In the genomic region with DNA sequence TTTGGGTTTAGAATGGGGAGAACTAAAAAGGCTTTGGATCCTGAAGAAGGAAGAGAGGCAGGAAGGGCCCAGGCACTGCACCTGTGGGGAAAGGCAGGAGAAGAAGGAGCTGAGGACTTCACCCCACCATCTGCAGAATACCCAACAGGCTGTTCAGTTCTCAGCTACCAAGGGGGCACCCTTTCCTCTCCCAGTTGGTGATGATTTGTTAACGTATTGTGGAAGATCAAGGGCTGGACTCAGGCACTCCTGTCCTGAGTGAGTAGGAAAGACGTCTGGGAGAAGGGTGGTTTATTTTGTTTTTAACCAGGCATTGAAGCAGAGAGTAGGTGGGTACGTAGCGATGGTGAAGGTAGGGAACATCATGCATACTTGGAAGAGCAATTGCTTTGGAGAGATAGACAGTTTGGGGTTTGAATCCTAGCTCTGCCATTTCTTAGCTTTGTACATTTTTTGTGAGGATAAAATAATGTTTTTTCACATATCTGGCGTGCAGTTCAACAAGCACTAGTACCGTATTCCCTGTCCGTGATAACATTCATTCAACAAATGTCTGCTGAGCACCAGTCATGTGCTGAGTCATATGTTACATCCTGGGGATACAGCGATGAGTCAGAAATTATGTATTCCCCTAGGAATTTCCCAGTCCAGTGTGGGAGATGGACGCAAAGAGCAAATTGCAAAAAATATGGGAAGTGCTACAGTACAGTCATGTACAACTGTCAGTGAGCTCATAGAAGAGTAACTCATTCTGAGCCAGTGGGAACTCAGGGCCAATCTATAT, we compare ENCODE assay signal across 1 cellular context.
TF ChIP-seq lines count a peak whose summit lies in the region.

No MANE protein-coding gene starts in this region.

TF ChIP-seq in GM12878, 131 proteins besides CTCF, POLR2A, EP300 and RAD21 (continued from another document):
- no peak for TF ChIP-seq CBX5 (IDR thresholded peaks at IDR 0.05; ENCODE audit: low read depth)
- TF ChIP-seq CHD4 (IDR thresholded peaks at IDR 0.05), result no peak
- TF ChIP-seq FOXM1 (IDR thresholded peaks at IDR 0.05; ENCODE audit: low read depth, low read length), result no peak
- 0 out of 2 replicates have a peak, but pooled peaks have one; percentile 19 for TF ChIP-seq NFIC (IDR thresholded peaks at IDR 0.05; ENCODE audit: low read depth, low read length)
- no peak for TF ChIP-seq ZBED1 (IDR thresholded peaks at IDR 0.05; ENCODE audit: borderline replicate concordance)
- TF ChIP-seq, protein P1, sequence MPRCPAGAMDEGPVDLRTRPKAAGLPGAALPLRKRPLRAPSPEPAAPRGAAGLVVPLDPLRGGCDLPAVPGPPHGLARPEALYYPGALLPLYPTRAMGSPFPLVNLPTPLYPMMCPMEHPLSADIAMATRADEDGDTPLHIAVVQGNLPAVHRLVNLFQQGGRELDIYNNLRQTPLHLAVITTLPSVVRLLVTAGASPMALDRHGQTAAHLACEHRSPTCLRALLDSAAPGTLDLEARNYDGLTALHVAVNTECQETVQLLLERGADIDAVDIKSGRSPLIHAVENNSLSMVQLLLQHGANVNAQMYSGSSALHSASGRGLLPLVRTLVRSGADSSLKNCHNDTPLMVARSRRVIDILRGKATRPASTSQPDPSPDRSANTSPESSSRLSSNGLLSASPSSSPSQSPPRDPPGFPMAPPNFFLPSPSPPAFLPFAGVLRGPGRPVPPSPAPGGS (IDR thresholded peaks at IDR 0.05; ENCODE audit: borderline replicate concordance, insufficient read depth, low read depth, low read length, poor library complexity, severe bottlenecking), result peak; percentile 29
- no peak for TF ChIP-seq PAX5 (IDR thresholded peaks at IDR 0.05; ENCODE audit: borderline replicate concordance, low read depth, low read length)
- 0 out of 2 replicates have a peak, but pooled peaks have one; percentile 31 for TF ChIP-seq IKZF1 (conservative IDR thresholded peaks at IDR 0.05)
- TF ChIP-seq, protein P2, sequence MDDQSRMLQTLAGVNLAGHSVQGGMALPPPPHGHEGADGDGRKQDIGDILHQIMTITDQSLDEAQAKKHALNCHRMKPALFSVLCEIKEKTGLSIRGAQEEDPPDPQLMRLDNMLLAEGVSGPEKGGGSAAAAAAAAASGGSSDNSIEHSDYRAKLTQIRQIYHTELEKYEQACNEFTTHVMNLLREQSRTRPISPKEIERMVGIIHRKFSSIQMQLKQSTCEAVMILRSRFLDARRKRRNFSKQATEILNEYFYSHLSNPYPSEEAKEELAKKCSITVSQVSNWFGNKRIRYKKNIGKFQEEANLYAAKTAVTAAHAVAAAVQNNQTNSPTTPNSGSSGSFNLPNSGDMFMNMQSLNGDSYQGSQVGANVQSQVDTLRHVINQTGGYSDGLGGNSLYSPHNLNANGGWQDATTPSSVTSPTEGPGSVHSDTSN (IDR thresholded peaks at IDR 0.05; ENCODE audit: insufficient replicate concordance, low read depth, low read length), result no peak
- no peak for TF ChIP-seq HCFC1 (IDR thresholded peaks at IDR 0.05; ENCODE audit: low read length)
- no peak for TF ChIP-seq NBN (IDR thresholded peaks at IDR 0.05)
- TF ChIP-seq MYC (IDR thresholded peaks at IDR 0.05; ENCODE audit: insufficient read depth, insufficient read length, insufficient replicate concordance, low read length, severe bottlenecking), result no peak
- peak; percentile 20; the same call in 1 of the 2 replicates for TF ChIP-seq SPI1 (IDR thresholded peaks at IDR 0.05; ENCODE audit: borderline replicate concordance, insufficient read depth, low read depth, low read length)
- TF ChIP-seq CHD2 (IDR thresholded peaks at IDR 0.05; ENCODE audit: borderline replicate concordance, low read depth, low read length), result no peak
- TF ChIP-seq, protein P3, sequence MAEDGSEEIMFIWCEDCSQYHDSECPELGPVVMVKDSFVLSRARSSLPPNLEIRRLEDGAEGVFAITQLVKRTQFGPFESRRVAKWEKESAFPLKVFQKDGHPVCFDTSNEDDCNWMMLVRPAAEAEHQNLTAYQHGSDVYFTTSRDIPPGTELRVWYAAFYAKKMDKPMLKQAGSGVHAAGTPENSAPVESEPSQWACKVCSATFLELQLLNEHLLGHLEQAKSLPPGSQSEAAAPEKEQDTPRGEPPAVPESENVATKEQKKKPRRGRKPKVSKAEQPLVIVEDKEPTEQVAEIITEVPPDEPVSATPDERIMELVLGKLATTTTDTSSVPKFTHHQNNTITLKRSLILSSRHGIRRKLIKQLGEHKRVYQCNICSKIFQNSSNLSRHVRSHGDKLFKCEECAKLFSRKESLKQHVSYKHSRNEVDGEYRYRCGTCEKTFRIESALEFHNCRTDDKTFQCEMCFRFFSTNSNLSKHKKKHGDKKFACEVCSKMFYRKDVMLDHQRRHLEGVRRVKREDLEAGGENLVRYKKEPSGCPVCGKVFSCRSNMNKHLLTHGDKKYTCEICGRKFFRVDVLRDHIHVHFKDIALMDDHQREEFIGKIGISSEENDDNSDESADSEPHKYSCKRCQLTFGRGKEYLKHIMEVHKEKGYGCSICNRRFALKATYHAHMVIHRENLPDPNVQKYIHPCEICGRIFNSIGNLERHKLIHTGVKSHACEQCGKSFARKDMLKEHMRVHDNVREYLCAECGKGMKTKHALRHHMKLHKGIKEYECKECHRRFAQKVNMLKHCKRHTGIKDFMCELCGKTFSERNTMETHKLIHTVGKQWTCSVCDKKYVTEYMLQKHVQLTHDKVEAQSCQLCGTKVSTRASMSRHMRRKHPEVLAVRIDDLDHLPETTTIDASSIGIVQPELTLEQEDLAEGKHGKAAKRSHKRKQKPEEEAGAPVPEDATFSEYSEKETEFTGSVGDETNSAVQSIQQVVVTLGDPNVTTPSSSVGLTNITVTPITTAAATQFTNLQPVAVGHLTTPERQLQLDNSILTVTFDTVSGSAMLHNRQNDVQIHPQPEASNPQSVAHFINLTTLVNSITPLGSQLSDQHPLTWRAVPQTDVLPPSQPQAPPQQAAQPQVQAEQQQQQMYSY (CRISPR knock-in tag; IDR thresholded peaks at IDR 0.05), result no peak
- TF ChIP-seq IRF4 (IDR thresholded peaks at IDR 0.05; ENCODE audit: low read depth, low read length), result no peak
